Comparison of ENCODE assay signal across 20 cellular contexts in the genomic region with DNA sequence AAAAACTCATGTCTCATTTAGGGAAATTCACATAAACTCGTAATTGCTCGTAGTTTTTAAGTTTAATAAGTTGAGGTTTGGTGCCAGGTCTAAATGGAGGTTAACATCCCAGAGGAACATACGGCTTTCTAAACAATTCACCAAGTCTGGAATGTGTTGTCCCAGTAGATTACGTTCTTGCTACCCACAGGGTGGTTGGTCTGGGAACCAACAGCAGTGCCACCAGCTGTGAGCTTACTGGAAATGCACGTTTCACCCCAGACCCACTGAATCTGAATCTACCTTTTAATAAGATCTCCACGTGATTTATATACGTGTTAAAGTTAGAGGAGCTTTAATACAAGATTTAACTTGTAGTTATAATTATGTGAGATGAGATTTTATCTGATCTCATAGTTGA.
DNase-seq lines count a peak whose midpoint lies in the region; ATAC-seq, FAIRE-seq and TF ChIP-seq lines count a peak whose summit lies in the region.
"Had no signal": no experiment of that assay in that cellular context is flagged by ENCODE, and none has a peak within 500 bp of the region (broad histone marks: within the 10 kb centered on the region; RNA-seq: fewer than 3 reads in every experiment).

No MANE protein-coding gene starts in this region.

- 38% methylated on average over 7 of the region's 7 CpGs for WGBS in A549 (ENCODE audit: missing lambda C conversion rate)

- H3K79me2 ChIP-seq in DND-41 (ENCODE audit: insufficient read depth, low read length) (no peaks in the 10 kb centered on the region), PC-3 (ENCODE audit: low read length) (no peaks in the 10 kb centered on the region), endothelial cell of umbilical vein (ENCODE audit: control insufficient read depth, insufficient read depth, low read length) (no peaks in the 10 kb centered on the region)

- CTCF ChIA-PET in A549 (lab: Yijun Ruan, JAX), result interaction anchor here (0.5 to 1.5 kb wide), 4 partner anchors 9 to 1123 kb away, joined by 3 to 4 read pairs (median 3); no protein-coding TSS in a partner anchor
- CTCF ChIA-PET in PC-3 (lab: Charles Lee), result no interaction called here
- CTCF ChIA-PET in endothelial cell of umbilical vein (lab: Charles Lee), result interaction anchor here (0.8 to 1.4 kb wide), 2 partner anchors 9 to 232 kb away, joined by 3 read pairs; no protein-coding TSS in a partner anchor

- intact Hi-C loops in PC-3 (cut with micrococcal nuclease), result no loop called here
- intact Hi-C loops in endothelial cell of umbilical vein (cut with micrococcal nuclease), result loop anchor here (2.0 kb wide), 1 partner anchor 13 kb away; no protein-coding TSS in a partner anchor
- intact Hi-C loops in left ventricle myocardium inferior (cut with micrococcal nuclease), result no loop called here

- peaks cover 6% of the 10 kb centered on the region; the same call in 1 of the 3 replicates for H3K9me3 ChIP-seq in A549
- H3K9me3 ChIP-seq in DND-41 (ENCODE audit: insufficient read depth, low read length, severe bottlenecking), result no peaks in the 10 kb centered on the region
- no peaks in the 10 kb centered on the region for H3K9me3 ChIP-seq in PC-3 (ENCODE audit: low read length)
- H3K9me3 ChIP-seq in endothelial cell of umbilical vein (replicated peaks; ENCODE audit: control insufficient read depth, insufficient read depth, low read length), result no peaks in the 10 kb centered on the region
- peaks cover 12% of the 10 kb centered on the region for H3K9me3 ChIP-seq in left ventricle myocardium inferior (replicated peaks)
- H3K9me3 ChIP-seq: Caco-2, lower lobe of right lung, transverse colon had no signal

- dilution Hi-C loops in endothelial cell of umbilical vein (cut with MboI; ENCODE audit: extremely low pct_ligation_motif_present, low sequenced_read_pairs), result no loop called here

- no peaks in the 10 kb centered on the region for H3F3A ChIP-seq in PC-3 (ENCODE audit: low read length, unreplicated experiment)

- POLR2A ChIA-PET in A549 (lab: Yijun Ruan, JAX) (interaction anchor here (0.6 kb wide), 1 partner anchor 88 kb away, joined by 8 read pairs; no protein-coding TSS in a partner anchor), PC-3 (lab: Charles Lee; ENCODE audit: unreplicated experiment) (no interaction called here), endothelial cell of umbilical vein (lab: Charles Lee) (no interaction called here)

- TF ChIP-seq CTCF in A549 (IDR thresholded peaks at IDR 0.05) (peak; percentile 12; the same call in 1 of the 3 replicates), DND-41 (IDR thresholded peaks at IDR 0.05; ENCODE audit: borderline replicate concordance, extremely low read depth, low read length, poor library complexity, severe bottlenecking) (peak; percentile 33), PC-3 (conservative IDR thresholded peaks at IDR 0.05; ENCODE audit: low read depth, low read length) (0 out of 2 replicates have a peak, but pooled peaks have one; percentile 22), endothelial cell of umbilical vein (IDR thresholded peaks at IDR 0.05; ENCODE audit: extremely low read depth in 1 of 2, insufficient read depth in 1 of 2, low read depth in 1 of 2, low read length in 2 of 2) (no peak), left ventricle myocardium inferior (IDR thresholded peaks at IDR 0.05; ENCODE audit: borderline replicate concordance) (no peak)

- H3K9me1 ChIP-seq in endothelial cell of umbilical vein (replicated peaks; ENCODE audit: control insufficient read depth, extremely low read depth, insufficient read depth, low read length), result no peaks in the 10 kb centered on the region

- H2AFZ ChIP-seq in DND-41 (ENCODE audit: low read depth, low read length), result no peak overlapping the region
- H2AFZ ChIP-seq in PC-3 (ENCODE audit: low read length), result no peak overlapping the region
- no peak overlapping the region for H2AFZ ChIP-seq in endothelial cell of umbilical vein (ENCODE audit: low read depth, low read length)

- H3K4me2 ChIP-seq in A549 (peak overlapping the region; percentile 37; the same call in 2 of the 3 replicates), DND-41 (ENCODE audit: insufficient read depth, low read length) (no peak overlapping the region), PC-3 (ENCODE audit: low read length) (no peak overlapping the region), endothelial cell of umbilical vein (ENCODE audit: insufficient read depth, low read length) (no peak overlapping the region)

- FAIRE-seq in A549 (lab: Jason Lieb, UNC) (no peak), endothelial cell of umbilical vein (lab: Jason Lieb, UNC) (no peak)

- BruUV-seq in PC-3 (replicated peaks; lab: Mats Ljungman, UMichigan) (no TSS peak), endothelial cell of umbilical vein (replicated peaks; lab: Mats Ljungman, UMichigan) (no TSS peak)

- H3K27me3 ChIP-seq in DND-41 (ENCODE audit: insufficient read depth, low read length, poor library complexity) (no peaks in the 10 kb centered on the region), PC-3 (ENCODE audit: low read length) (no peaks in the 10 kb centered on the region), endothelial cell of umbilical vein (ENCODE audit: control insufficient read depth in 2 of 2, insufficient read depth in 2 of 2, low read length in 2 of 2) (no peaks in the 10 kb centered on the region), left ventricle myocardium inferior (ENCODE audit: low read depth) (peaks cover 2% of the 10 kb centered on the region)
- H3K27me3 ChIP-seq: heart left ventricle, right atrium auricular region, transverse colon had no signal

- H3K4me3 ChIP-seq in A549 (no peak overlapping the region), DND-41 (ENCODE audit: low read depth in 1 of 2, low read length in 2 of 2) (no peak overlapping the region), PC-3 (ENCODE audit: low read length) (no peak overlapping the region), endothelial cell of umbilical vein (replicated peaks in 1 of 3; ENCODE audit: insufficient read depth in 1 of 3, low read depth in 1 of 3, low read length in 3 of 3) (no peak overlapping the region), left ventricle myocardium inferior (no peak overlapping the region)
- H3K4me3 ChIP-seq: heart left ventricle, lower lobe of right lung, right atrium auricular region, transverse colon had no signal

- H3K9me2 ChIP-seq in PC-3 (replicated peaks; ENCODE audit: low read length), result no peaks in the 10 kb centered on the region

- no peak for TF ChIP-seq POLR2A in A549 (IDR thresholded peaks at IDR 0.05; ENCODE audit: low read length)
- no peak for TF ChIP-seq POLR2A in endothelial cell of umbilical vein (IDR thresholded peaks at IDR 0.05; ENCODE audit: low read depth, low read length)

- peak; percentile 31 to 42; a peak in 3 of 5 replicates for TF ChIP-seq RAD21 in A549 (conservative IDR thresholded peaks at IDR 0.05 in 1 of 2, IDR thresholded peaks at IDR 0.05 in 1 of 2)

- no peaks in the 10 kb centered on the region for H3K36me3 ChIP-seq in DND-41 (ENCODE audit: insufficient read depth, low read length)
- H3K36me3 ChIP-seq in PC-3 (ENCODE audit: low read depth, low read length), result no peaks in the 10 kb centered on the region
- H3K36me3 ChIP-seq in endothelial cell of umbilical vein (ENCODE audit: control insufficient read depth in 2 of 2, extremely low read depth in 1 of 2, insufficient read depth in 2 of 2, low read length in 2 of 2), result no peaks in the 10 kb centered on the region
- no peaks in the 10 kb centered on the region for H3K36me3 ChIP-seq in left ventricle myocardium inferior
- H3K36me3 ChIP-seq: heart left ventricle, lower lobe of right lung, right atrium auricular region, transverse colon had no signal

- H4K20me1 ChIP-seq in DND-41 (ENCODE audit: insufficient read depth, low read length), result no peaks in the 10 kb centered on the region
- H4K20me1 ChIP-seq in PC-3 (ENCODE audit: low read length), result no peaks in the 10 kb centered on the region
- no peaks in the 10 kb centered on the region for H4K20me1 ChIP-seq in endothelial cell of umbilical vein (replicated peaks; ENCODE audit: control insufficient read depth, extremely low read depth, insufficient read depth, low read length)

- TF ChIP-seq EP300 in A549 (IDR thresholded peaks at IDR 0.05), result no peak

- ATAC-seq in A549 (peak; percentile 82 to 93; a peak in 4 of 6 replicates), DND-41 (ENCODE audit: insufficient read depth, low read depth) (no peak), PC-3 (no peak), GM21381 (IDR thresholded peaks at IDR 0.05; ENCODE audit: unreplicated experiment) (no peak)
- ATAC-seq: activated naive CD8-positive, alpha-beta T cell treated with anti-CD3 and anti-CD28 coated beads, Interleukin-2, amount 50 U/mL, for 24 hours; heart left ventricle; lower lobe of right lung; stimulated activated memory B cell treated with anti-CD40 and anti-IgM and Interleukin-4, amounts not matched to agents 10 μg/mL and 1 μg/mL and 100 μg/mL, for 72 hours had no signal

- H3K27ac ChIP-seq in A549 (no peak overlapping the region; a peak in 1 of 6 replicates), DND-41 (ENCODE audit: low read length) (no peak overlapping the region), PC-3 (ENCODE audit: low read length) (no peak overlapping the region), endothelial cell of umbilical vein (ENCODE audit: insufficient read depth, low read depth, low read length) (no peak overlapping the region), left ventricle myocardium inferior (replicated peaks) (no peak overlapping the region)
- H3K27ac ChIP-seq: heart left ventricle, lower lobe of right lung, right atrium auricular region, transverse colon had no signal

- peaks cover 21% of the 10 kb centered on the region for H3K4me1 ChIP-seq in A549
- H3K4me1 ChIP-seq in DND-41 (ENCODE audit: insufficient read depth, low read length), result no peaks in the 10 kb centered on the region
- H3K4me1 ChIP-seq in PC-3 (ENCODE audit: insufficient read depth, low read length), result no peaks in the 10 kb centered on the region
- peaks cover 5% of the 10 kb centered on the region for H3K4me1 ChIP-seq in endothelial cell of umbilical vein (ENCODE audit: control insufficient read depth, extremely low read depth, insufficient read depth, low read length)
- H3K4me1 ChIP-seq in left ventricle myocardium inferior, result no peaks in the 10 kb centered on the region
- H3K4me1 ChIP-seq: heart left ventricle, lower lobe of right lung, right atrium auricular region, transverse colon had no signal

- DNase-seq in A549 (ENCODE audit: low read depth in 1 of 2, low spot score in 1 of 2) (peak; percentile 10 to 78), DND-41 (no peak), PC-3 (peak; percentile 19), endothelial cell of umbilical vein (ENCODE audit: low read depth, low spot score) (peak; percentile 10), T1000 (lab: John Stamatoyannopoulos, UW) (no peak), left ventricle myocardium inferior (no peak)
- no peak for DNase-seq in activated CD4-positive, CD25-positive, alpha-beta regulatory T cell (lab: John Stamatoyannopoulos, UW)
- DNase-seq: activated naive CD8-positive, alpha-beta T cell treated with anti-CD3 and anti-CD28 coated beads, Interleukin-2, amount 50 U/mL, for 24 hours; Caco-2; central memory CD4-positive, alpha-beta T cell; effector memory CD4-positive, alpha-beta T cell; heart left ventricle; immature natural killer cell; lower lobe of right lung; NCI-H2081 treated with DMSO at 0.1 percent for 48 hours; occipital lobe; transverse colon had no signal

- H3K9ac ChIP-seq in DND-41 (ENCODE audit: low read depth, low read length), result no peak overlapping the region
- no peak overlapping the region for H3K9ac ChIP-seq in PC-3 (ENCODE audit: low read length)
- H3K9ac ChIP-seq in endothelial cell of umbilical vein (replicated peaks; ENCODE audit: extremely low read depth, insufficient read depth, low read length), result no peak overlapping the region

Comparison
In these comparisons a context has a peak if more than half of its experiments do, and no peak if none do; other contexts are left out.
1. ATAC-seq: peak in A549 (2 of 2); none in DND-41 (single experiment), PC-3 (single experiment) and GM21381 (single experiment).
2. DNase-seq: peak in A549 (2 of 2), PC-3 (single experiment) and endothelial cell of umbilical vein (single experiment); none in DND-41 (single experiment), T1000 (single experiment), activated CD4-positive, CD25-positive, alpha-beta regulatory T cell (0 of 4) and left ventricle myocardium inferior (single experiment).
3. CTCF ChIP-seq: peak in A549 (single experiment), DND-41 (single experiment) and PC-3 (single experiment); none in endothelial cell of umbilical vein (0 of 2) and left ventricle myocardium inferior (single experiment).